In genomic region chr19:34172661-34173144, GRCh38 we compare ENCODE assay signal across 8 cellular contexts. TPM values are rescaled to one million over a fixed set of nuclear protein-coding genes. Genes with fewer than 3 reads are reported as not detected.
DNase-seq lines count a peak whose midpoint lies in the region; ATAC-seq and TF ChIP-seq lines count a peak whose summit lies in the region.

No MANE protein-coding gene starts in this region.

- no peaks in the 10 kb centered on the region for H3K9me3 Mint-ChIP-seq in activated T-helper 2 cell treated with anti-CD3 and anti-CD28 coated beads, Interferon-gamma antibody, Interleukin-2, Interleukin-4, amounts not matched to agents 10 μg/mL and 5 μg/mL and 100 μg/mL, durations not matched to agents 14 hours and 24 hours and 36 hours

- DNase-seq in COLO668 (lab: John Stamatoyannopoulos, UW; ENCODE audit: unreplicated experiment) (peak; percentile 54), cardiac muscle cell (ENCODE audit: low read depth in 1 of 2, low spot score in 1 of 2) (no peak), prostate gland (ENCODE audit: low spot score) (no peak), NCI-H2171 (lab: John Stamatoyannopoulos, UW) (no peak), iPS-NIHi7 (ENCODE audit: extremely low spot score) (no peak)
- no peak for DNase-seq in activated T-helper 2 cell treated with anti-CD3 and anti-CD28 coated beads, Interferon-gamma antibody, Interleukin-2, Interleukin-4, amounts not matched to agents 10 μg/mL and 5 μg/mL and 100 μg/mL, durations not matched to agents 14 hours and 24 hours and 36 hours (ENCODE audit: low spot score)

- peaks cover 31% of the 10 kb centered on the region for H3K36me3 Mint-ChIP-seq in activated T-helper 2 cell treated with anti-CD3 and anti-CD28 coated beads, Interferon-gamma antibody, Interleukin-2, Interleukin-4, amounts not matched to agents 10 μg/mL and 5 μg/mL and 100 μg/mL, durations not matched to agents 14 hours and 24 hours and 36 hours (ENCODE audit: low read depth)

- H3K4me3 ChIP-seq in cardiac muscle cell (peak overlapping the region; percentile 100), prostate gland (peak overlapping the region; percentile 89 to 96)

- H3K4me1 ChIP-seq in cardiac muscle cell (ENCODE audit: low read depth) (peaks cover 39% of the 10 kb centered on the region), prostate gland (replicated peaks) (peaks cover 4% of the 10 kb centered on the region)

- TF ChIP-seq CTCF in cardiac muscle cell (IDR thresholded peaks at IDR 0.05; ENCODE audit: low read depth, low read length) (no peak), prostate gland (IDR thresholded peaks at IDR 0.05) (peak in 1 of 4 experiments; percentile 7)

- ATAC-seq in GM19463 (IDR thresholded peaks at IDR 0.05; ENCODE audit: unreplicated experiment): peak; percentile 16
- peak; percentile 9 for ATAC-seq in HG03469 (IDR thresholded peaks at IDR 0.05; ENCODE audit: unreplicated experiment)

- H3K27me3 ChIP-seq in cardiac muscle cell (no peaks in the 10 kb centered on the region), prostate gland (replicated peaks; ENCODE audit: insufficient read depth) (no peaks in the 10 kb centered on the region)

- WGBS in prostate gland: under 1% methylated on average over 39 of the region's 55 CpGs

- peaks cover 10% of the 10 kb centered on the region for H3K27me3 Mint-ChIP-seq in activated T-helper 2 cell treated with anti-CD3 and anti-CD28 coated beads, Interferon-gamma antibody, Interleukin-2, Interleukin-4, amounts not matched to agents 10 μg/mL and 5 μg/mL and 100 μg/mL, durations not matched to agents 14 hours and 24 hours and 36 hours (ENCODE audit: low read depth)

- peak overlapping the region; percentile 100 for H3K27ac ChIP-seq in cardiac muscle cell
- peak overlapping the region; percentile 99 for H3K27ac ChIP-seq in prostate gland

- H3K9me3 ChIP-seq in cardiac muscle cell (ENCODE audit: low read depth) (no peaks in the 10 kb centered on the region), prostate gland (no peaks in the 10 kb centered on the region)

- peaks cover 5% of the 10 kb centered on the region for H3K36me3 ChIP-seq in cardiac muscle cell
- no peaks in the 10 kb centered on the region for H3K36me3 ChIP-seq in prostate gland

- H3K4me1 Mint-ChIP-seq in activated T-helper 2 cell treated with anti-CD3 and anti-CD28 coated beads, Interferon-gamma antibody, Interleukin-2, Interleukin-4, amounts not matched to agents 10 μg/mL and 5 μg/mL and 100 μg/mL, durations not matched to agents 14 hours and 24 hours and 36 hours (ENCODE audit: low read depth): peaks cover 25% of the 10 kb centered on the region

- H3K27ac Mint-ChIP-seq in activated T-helper 2 cell treated with anti-CD3 and anti-CD28 coated beads, Interferon-gamma antibody, Interleukin-2, Interleukin-4, amounts not matched to agents 10 μg/mL and 5 μg/mL and 100 μg/mL, durations not matched to agents 14 hours and 24 hours and 36 hours: peak overlapping the region; percentile 98

- intact Hi-C loops in activated T-helper 2 cell treated with anti-CD3 and anti-CD28 coated beads, Interferon-gamma antibody, Interleukin-2, Interleukin-4, amounts not matched to agents 10 μg/mL and 5 μg/mL and 100 μg/mL, durations not matched to agents 14 hours and 24 hours and 36 hours (cut with micrococcal nuclease): loop anchor here (5.0 to 10.0 kb wide), 3 partner anchors 180 to 1498 kb away; partner anchors contain the start of genes ANKRD27, RGS9BP, SCGB2B2 and ZNF302
- intact Hi-C loops in prostate gland (cut with DNase I): loop anchor here (10.0 kb wide), 1 partner anchor 82 kb away; the partner anchor contains the start of gene GARRE1

- TF ChIP-seq POLR2A in prostate gland (IDR thresholded peaks at IDR 0.05): no peak

- peak overlapping the region; percentile 98 for H3K4me3 Mint-ChIP-seq in activated T-helper 2 cell treated with anti-CD3 and anti-CD28 coated beads, Interferon-gamma antibody, Interleukin-2, Interleukin-4, amounts not matched to agents 10 μg/mL and 5 μg/mL and 100 μg/mL, durations not matched to agents 14 hours and 24 hours and 36 hours (ENCODE audit: low read depth)

RNA-seq across cellular contexts. Expression of gene LSM14A, which starts 0.4 kb away (rescaled TPM):
- total RNA-seq in activated T-helper 2 cell treated with anti-CD3 and anti-CD28 coated beads, Interferon-gamma antibody, Interleukin-2, Interleukin-4, amounts not matched to agents 10 μg/mL and 5 μg/mL and 100 μg/mL, durations not matched to agents 14 hours and 24 hours and 36 hours: 95.8 and 101 TPM in 2 replicates
- 115 and 203 TPM in 2 replicates for total RNA-seq in cardiac muscle cell
- 88.5 and 133 TPM in 2 replicates for polyA plus RNA-seq in cardiac muscle cell
- 100 to 1,000 TPM; 145 to 189 TPM for total RNA-seq in prostate gland
